ENCODE assay signal across 15 cellular contexts in the genomic region with DNA sequence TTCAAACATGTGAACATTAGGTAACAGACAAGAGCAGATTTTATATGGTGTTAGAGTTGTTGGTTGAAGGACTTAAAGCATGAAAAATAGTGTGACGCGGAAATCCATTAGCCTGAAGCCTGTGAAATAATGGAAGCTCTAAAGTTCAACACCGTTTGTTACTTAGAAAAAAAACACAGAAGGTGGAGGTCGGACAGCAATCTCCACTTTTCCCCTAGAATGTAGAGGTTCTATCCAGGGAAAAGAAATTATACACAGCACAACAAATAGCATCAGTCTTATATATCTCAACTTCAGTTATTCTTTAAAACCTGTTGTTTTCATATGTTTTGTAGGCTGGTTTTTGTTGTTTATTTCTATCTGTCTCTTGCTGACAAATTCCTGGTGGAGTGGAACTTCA. TPM values are rescaled to one million over a fixed set of nuclear protein-coding genes. Genes with fewer than 3 reads are reported as not detected.
DNase-seq lines count a peak whose midpoint lies in the region; ATAC-seq and TF ChIP-seq lines count a peak whose summit lies in the region.
"Had no signal": no experiment of that assay in that cellular context is flagged by ENCODE, and none has a peak within 500 bp of the region (broad histone marks: within the 10 kb centered on the region; RNA-seq: fewer than 3 reads in every experiment).

No MANE protein-coding gene starts in this region.

- peak overlapping the region; percentile 80 for H3K27ac ChIP-seq in CD4-positive, alpha-beta T cell (ENCODE audit: low read depth, low read length)
- H3K27ac ChIP-seq: colonic mucosa, thoracic aorta, WERI-Rb-1 had no signal

- no peak for ATAC-seq in CD4-positive, alpha-beta T cell (ENCODE audit: poor library complexity)
- no peak for ATAC-seq in natural killer cell
- no peak for ATAC-seq in GM18505 (IDR thresholded peaks at IDR 0.05; ENCODE audit: unreplicated experiment)
- no peak for ATAC-seq in HG03108 (IDR thresholded peaks at IDR 0.05; ENCODE audit: unreplicated experiment)
- no peak for ATAC-seq in HG03095 (IDR thresholded peaks at IDR 0.05; ENCODE audit: unreplicated experiment)
- no peak for ATAC-seq in GM19455 (IDR thresholded peaks at IDR 0.05; ENCODE audit: unreplicated experiment)
- ATAC-seq: mucosa of descending colon had no signal

- TF ChIP-seq CTCF in CD4-positive, alpha-beta T cell (IDR thresholded peaks at IDR 0.05): no peak
- TF ChIP-seq CTCF in natural killer cell (IDR thresholded peaks at IDR 0.05): no peak

- no peaks in the 10 kb centered on the region for H3K36me3 ChIP-seq in H7 (replicated peaks; ENCODE audit: control insufficient read depth, insufficient read depth, low read length)
- H3K36me3 ChIP-seq: colonic mucosa, sigmoid colon, thoracic aorta, WERI-Rb-1 had no signal

- no peaks in the 10 kb centered on the region for H3K9me3 ChIP-seq in CD4-positive, alpha-beta T cell (ENCODE audit: control insufficient read depth, low read length)
- H3K9me3 ChIP-seq: colonic mucosa, mucosa of descending colon, sigmoid colon, thoracic aorta had no signal

- CTCF ChIA-PET in CD4-positive, alpha-beta T cell (lab: Charles Lee): interaction anchor here (0.9 to 5.7 kb wide), 7 partner anchors 14 to 89 kb away, joined by 3 to 30 read pairs (median 3); partner anchors contain the start of gene NIPAL3

- H3K27ac Mint-ChIP-seq in CD4-positive, alpha-beta T cell: peak overlapping the region; percentile 96
- H3K27ac Mint-ChIP-seq in activated naive CD8-positive, alpha-beta T cell: peak overlapping the region; percentile 97
- no peak overlapping the region for H3K27ac Mint-ChIP-seq in natural killer cell

- intact Hi-C loops in CD4-positive, alpha-beta T cell (cut with DNase I, micrococcal nuclease): loop anchor here in 1 of 2 experiments (1.0 to 5.0 kb wide), 3 partner anchors 23 to 138 kb away; partner anchors contain the start of genes NIPAL3 and SRRM1
- intact Hi-C loops in natural killer cell (cut with micrococcal nuclease): loop anchor here (5.0 kb wide), 1 partner anchor 33 kb away; no protein-coding TSS in a partner anchor

- DNase-seq in CD4-positive, alpha-beta T cell: no peak
- DNase-seq in H7 (no peak), natural killer cell (no peak)
- DNase-seq: colonic mucosa, mucosa of descending colon, NCI-H510A treated with DMSO at 0.1 percent for 48 hours, RPMI8226, sigmoid colon, WERI-Rb-1 had no signal

- H3K4me3 ChIP-seq in H7 (ENCODE audit: insufficient read depth, low read depth, low read length): peak overlapping the region; percentile 2; the same call in 1 of the 2 replicates
- H3K4me3 ChIP-seq: mucosa of descending colon, thoracic aorta had no signal

- H3K9me3 Mint-ChIP-seq in CD4-positive, alpha-beta T cell: no peaks in the 10 kb centered on the region
- H3K9me3 Mint-ChIP-seq in activated naive CD8-positive, alpha-beta T cell (ENCODE audit: low read depth): no peaks in the 10 kb centered on the region
- no peaks in the 10 kb centered on the region for H3K9me3 Mint-ChIP-seq in natural killer cell

- no peaks in the 10 kb centered on the region for H3K27me3 ChIP-seq in CD4-positive, alpha-beta T cell (ENCODE audit: control insufficient read depth, insufficient read depth, low read length)
- H3K27me3 ChIP-seq in H7 (ENCODE audit: control insufficient read depth, insufficient read depth, low read length): no peaks in the 10 kb centered on the region
- H3K27me3 ChIP-seq: colonic mucosa, sigmoid colon had no signal

- no peak for TF ChIP-seq POLR2A in GM18505 (IDR thresholded peaks at IDR 0.05; ENCODE audit: borderline replicate concordance, extremely low read depth, insufficient read depth, insufficient read length)

- H3K36me3 Mint-ChIP-seq in CD4-positive, alpha-beta T cell (ENCODE audit: low read depth): peaks cover 60% of the 10 kb centered on the region
- H3K36me3 Mint-ChIP-seq in activated naive CD8-positive, alpha-beta T cell: peaks cover 3% of the 10 kb centered on the region
- H3K36me3 Mint-ChIP-seq in natural killer cell: no peaks in the 10 kb centered on the region

- peak overlapping the region; percentile 98 for H3K4me3 Mint-ChIP-seq in CD4-positive, alpha-beta T cell
- H3K4me3 Mint-ChIP-seq in activated naive CD8-positive, alpha-beta T cell: peak overlapping the region; percentile 95
- H3K4me3 Mint-ChIP-seq in natural killer cell: peak overlapping the region; percentile 92

- no peaks in the 10 kb centered on the region for H3K27me3 Mint-ChIP-seq in CD4-positive, alpha-beta T cell
- no peaks in the 10 kb centered on the region for H3K27me3 Mint-ChIP-seq in activated naive CD8-positive, alpha-beta T cell
- H3K27me3 Mint-ChIP-seq in natural killer cell (ENCODE audit: low read depth in 2 of 2): peaks cover 69 to 77% of the 10 kb centered on the region in 2 donors

- POLR2A ChIA-PET in CD4-positive, alpha-beta T cell (lab: Charles Lee): interaction anchor here (0.6 to 14.4 kb wide), 15 partner anchors 13 to 426 kb away, joined by 3 to 692 read pairs (median 8); partner anchors contain the start of genes NIPAL3, RUNX3 and STPG1

- peaks cover 78% of the 10 kb centered on the region for H3K4me1 Mint-ChIP-seq in CD4-positive, alpha-beta T cell (ENCODE audit: low read depth)
- peaks cover 74% of the 10 kb centered on the region for H3K4me1 Mint-ChIP-seq in activated naive CD8-positive, alpha-beta T cell (ENCODE audit: low read depth)
- H3K4me1 Mint-ChIP-seq in natural killer cell: peaks cover 18 to 29% of the 10 kb centered on the region in 2 donors

RNA-seq across cellular contexts. Expression of gene RCAN3, which starts 1.9 kb away (rescaled TPM):
- 100 to 1,000 TPM; 185 to 191 TPM for total RNA-seq in CD4-positive, alpha-beta T cell
- 29.3 and 31.7 TPM in 2 replicates for total RNA-seq in H7 (2014; rRNA removed; shearing (Covaris generic))
- total RNA-seq in natural killer cell: 1 to 10 TPM; 4.5 to 8.1 (median 7.9) TPM

RNA-seq across cellular contexts. Expression of gene NCMAP, which starts 51.3 kb away (rescaled TPM):
- total RNA-seq in CD4-positive, alpha-beta T cell: not detected
- 0.10 and 0.11 TPM in 2 replicates for total RNA-seq in H7 (2014; rRNA removed; shearing (Covaris generic))
- total RNA-seq in natural killer cell: not detected
- total RNA-seq: sigmoid colon had no signal

Comparison
In these comparisons a context has a peak if more than half of its experiments do, and no peak if none do; other contexts are left out.
1. H3K27ac Mint-ChIP-seq: peak in CD4-positive, alpha-beta T cell (single experiment) and activated naive CD8-positive, alpha-beta T cell (single experiment); none in natural killer cell (0 of 2).
2. Peak in every context shown above with its lines, with median percentiles within 50 percentile points of each other: H3K4me3 Mint-ChIP-seq.